In genomic region chr14:94455928-94456327, GRCh38 we compare ENCODE assay signal across 1 cellular context.
TF ChIP-seq lines count a peak whose summit lies in the region.

No MANE protein-coding gene starts in this region.

TF ChIP-seq in HepG2, 621 proteins besides CTCF, POLR2A, EP300 and RAD21 (continued from another document):
- TF ChIP-seq, protein P1, sequence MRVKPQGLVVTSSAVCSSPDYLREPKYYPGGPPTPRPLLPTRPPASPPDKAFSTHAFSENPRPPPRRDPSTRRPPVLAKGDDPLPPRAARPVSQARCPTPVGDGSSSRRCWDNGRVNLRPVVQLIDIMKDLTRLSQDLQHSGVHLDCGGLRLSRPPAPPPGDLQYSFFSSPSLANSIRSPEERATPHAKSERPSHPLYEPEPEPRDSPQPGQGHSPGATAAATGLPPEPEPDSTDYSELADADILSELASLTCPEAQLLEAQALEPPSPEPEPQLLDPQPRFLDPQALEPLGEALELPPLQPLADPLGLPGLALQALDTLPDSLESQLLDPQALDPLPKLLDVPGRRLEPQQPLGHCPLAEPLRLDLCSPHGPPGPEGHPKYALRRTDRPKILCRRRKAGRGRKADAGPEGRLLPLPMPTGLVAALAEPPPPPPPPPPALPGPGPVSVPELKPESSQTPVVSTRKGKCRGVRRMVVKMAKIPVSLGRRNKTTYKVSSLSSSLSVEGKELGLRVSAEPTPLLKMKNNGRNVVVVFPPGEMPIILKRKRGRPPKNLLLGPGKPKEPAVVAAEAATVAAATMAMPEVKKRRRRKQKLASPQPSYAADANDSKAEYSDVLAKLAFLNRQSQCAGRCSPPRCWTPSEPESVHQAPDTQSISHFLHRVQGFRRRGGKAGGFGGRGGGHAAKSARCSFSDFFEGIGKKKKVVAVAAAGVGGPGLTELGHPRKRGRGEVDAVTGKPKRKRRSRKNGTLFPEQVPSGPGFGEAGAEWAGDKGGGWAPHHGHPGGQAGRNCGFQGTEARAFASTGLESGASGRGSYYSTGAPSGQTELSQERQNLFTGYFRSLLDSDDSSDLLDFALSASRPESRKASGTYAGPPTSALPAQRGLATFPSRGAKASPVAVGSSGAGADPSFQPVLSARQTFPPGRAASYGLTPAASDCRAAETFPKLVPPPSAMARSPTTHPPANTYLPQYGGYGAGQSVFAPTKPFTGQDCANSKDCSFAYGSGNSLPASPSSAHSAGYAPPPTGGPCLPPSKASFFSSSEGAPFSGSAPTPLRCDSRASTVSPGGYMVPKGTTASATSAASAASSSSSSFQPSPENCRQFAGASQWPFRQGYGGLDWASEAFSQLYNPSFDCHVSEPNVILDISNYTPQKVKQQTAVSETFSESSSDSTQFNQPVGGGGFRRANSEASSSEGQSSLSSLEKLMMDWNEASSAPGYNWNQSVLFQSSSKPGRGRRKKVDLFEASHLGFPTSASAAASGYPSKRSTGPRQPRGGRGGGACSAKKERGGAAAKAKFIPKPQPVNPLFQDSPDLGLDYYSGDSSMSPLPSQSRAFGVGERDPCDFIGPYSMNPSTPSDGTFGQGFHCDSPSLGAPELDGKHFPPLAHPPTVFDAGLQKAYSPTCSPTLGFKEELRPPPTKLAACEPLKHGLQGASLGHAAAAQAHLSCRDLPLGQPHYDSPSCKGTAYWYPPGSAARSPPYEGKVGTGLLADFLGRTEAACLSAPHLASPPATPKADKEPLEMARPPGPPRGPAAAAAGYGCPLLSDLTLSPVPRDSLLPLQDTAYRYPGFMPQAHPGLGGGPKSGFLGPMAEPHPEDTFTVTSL (CRISPR knock-in tag; IDR thresholded peaks at IDR 0.05; ENCODE audit: borderline replicate concordance): peak; percentile 84; the same call in 1 of the 2 replicates
- TF ChIP-seq SIX1 (CRISPR knock-in tag; IDR thresholded peaks at IDR 0.05; ENCODE audit: borderline replicate concordance) (no peak), SAP130 (CRISPR knock-in tag; IDR thresholded peaks at IDR 0.05; ENCODE audit: low read depth) (peak; percentile 60), WIZ (CRISPR knock-in tag; IDR thresholded peaks at IDR 0.05) (no peak), RXRA (CRISPR knock-in tag; IDR thresholded peaks at IDR 0.05) (no peak), HNF4A (CRISPR knock-in tag; IDR thresholded peaks at IDR 0.05) (peak; percentile 54), NR3C1 (CRISPR knock-in tag; IDR thresholded peaks at IDR 0.05) (no peak), ZKSCAN5 (CRISPR knock-in tag; IDR thresholded peaks at IDR 0.05) (no peak), PTBP1 (IDR thresholded peaks at IDR 0.05; ENCODE audit: low read depth, low read length, poor library complexity, severe bottlenecking) (no peak), NFE2L1 (CRISPR knock-in tag; IDR thresholded peaks at IDR 0.05; ENCODE audit: borderline replicate concordance) (no peak)
- TF ChIP-seq, protein P2, sequence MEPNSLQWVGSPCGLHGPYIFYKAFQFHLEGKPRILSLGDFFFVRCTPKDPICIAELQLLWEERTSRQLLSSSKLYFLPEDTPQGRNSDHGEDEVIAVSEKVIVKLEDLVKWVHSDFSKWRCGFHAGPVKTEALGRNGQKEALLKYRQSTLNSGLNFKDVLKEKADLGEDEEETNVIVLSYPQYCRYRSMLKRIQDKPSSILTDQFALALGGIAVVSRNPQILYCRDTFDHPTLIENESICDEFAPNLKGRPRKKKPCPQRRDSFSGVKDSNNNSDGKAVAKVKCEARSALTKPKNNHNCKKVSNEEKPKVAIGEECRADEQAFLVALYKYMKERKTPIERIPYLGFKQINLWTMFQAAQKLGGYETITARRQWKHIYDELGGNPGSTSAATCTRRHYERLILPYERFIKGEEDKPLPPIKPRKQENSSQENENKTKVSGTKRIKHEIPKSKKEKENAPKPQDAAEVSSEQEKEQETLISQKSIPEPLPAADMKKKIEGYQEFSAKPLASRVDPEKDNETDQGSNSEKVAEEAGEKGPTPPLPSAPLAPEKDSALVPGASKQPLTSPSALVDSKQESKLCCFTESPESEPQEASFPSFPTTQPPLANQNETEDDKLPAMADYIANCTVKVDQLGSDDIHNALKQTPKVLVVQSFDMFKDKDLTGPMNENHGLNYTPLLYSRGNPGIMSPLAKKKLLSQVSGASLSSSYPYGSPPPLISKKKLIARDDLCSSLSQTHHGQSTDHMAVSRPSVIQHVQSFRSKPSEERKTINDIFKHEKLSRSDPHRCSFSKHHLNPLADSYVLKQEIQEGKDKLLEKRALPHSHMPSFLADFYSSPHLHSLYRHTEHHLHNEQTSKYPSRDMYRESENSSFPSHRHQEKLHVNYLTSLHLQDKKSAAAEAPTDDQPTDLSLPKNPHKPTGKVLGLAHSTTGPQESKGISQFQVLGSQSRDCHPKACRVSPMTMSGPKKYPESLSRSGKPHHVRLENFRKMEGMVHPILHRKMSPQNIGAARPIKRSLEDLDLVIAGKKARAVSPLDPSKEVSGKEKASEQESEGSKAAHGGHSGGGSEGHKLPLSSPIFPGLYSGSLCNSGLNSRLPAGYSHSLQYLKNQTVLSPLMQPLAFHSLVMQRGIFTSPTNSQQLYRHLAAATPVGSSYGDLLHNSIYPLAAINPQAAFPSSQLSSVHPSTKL (CRISPR knock-in tag; IDR thresholded peaks at IDR 0.05): peak; percentile 66; the same call in 1 of the 2 replicates
- TF ChIP-seq, protein P3, sequence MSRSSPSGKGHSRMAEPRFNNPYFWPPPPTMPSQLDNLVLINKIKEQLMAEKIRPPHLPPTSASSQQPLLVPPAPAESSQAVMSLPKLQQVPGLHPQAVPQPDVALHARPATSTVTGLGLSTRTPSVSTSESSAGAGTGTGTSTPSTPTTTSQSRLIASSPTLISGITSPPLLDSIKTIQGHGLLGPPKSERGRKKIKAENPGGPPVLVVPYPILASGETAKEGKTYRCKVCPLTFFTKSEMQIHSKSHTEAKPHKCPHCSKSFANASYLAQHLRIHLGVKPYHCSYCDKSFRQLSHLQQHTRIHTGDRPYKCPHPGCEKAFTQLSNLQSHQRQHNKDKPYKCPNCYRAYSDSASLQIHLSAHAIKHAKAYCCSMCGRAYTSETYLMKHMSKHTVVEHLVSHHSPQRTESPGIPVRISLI (CRISPR knock-in tag; IDR thresholded peaks at IDR 0.05; ENCODE audit: borderline replicate concordance): peak; percentile 79; the same call in 1 of the 2 replicates
